In genomic region chr4:70901607-70901983, GRCh38 we compare ENCODE assay signal across 8 cellular contexts. TPM values are rescaled to one million over a fixed set of nuclear protein-coding genes. Genes with fewer than 3 reads are reported as not detected.
A peak's percentile ranks its signal among the peaks of the same experiment; 100 is the strongest.
DNase-seq lines count a peak whose midpoint lies in the region; ATAC-seq and TF ChIP-seq lines count a peak whose summit lies in the region.

No MANE protein-coding gene starts in this region.

- no peaks in the 10 kb centered on the region for H3K27me3 ChIP-seq in smooth muscle cell (ENCODE audit: low read depth)

- 35% methylated on average over 8 of the region's 8 CpGs for WGBS in smooth muscle cell (ENCODE audit: low lambda C conversion rate)

- no peaks in the 10 kb centered on the region for H3K36me3 ChIP-seq in smooth muscle cell (ENCODE audit: low read depth)

- peak overlapping the region; percentile 61 for H3K27ac ChIP-seq in smooth muscle cell (ENCODE audit: low read depth)

- H3K4me2 ChIP-seq in smooth muscle cell: peak overlapping the region; percentile 97

- peak overlapping the region; percentile 81 for H3K4me3 ChIP-seq in smooth muscle cell

- H3K79me2 ChIP-seq in smooth muscle cell (ENCODE audit: low read depth): peaks cover 40% of the 10 kb centered on the region

- H3K4me1 Mint-ChIP-seq in T-helper 2 cell treated with Interferon-gamma antibody and Interleukin-4, amounts not matched to agents 5 μg/mL and 100 μg/mL, for 36 hours (ENCODE audit: low read depth): peaks cover 12% of the 10 kb centered on the region
- peaks cover 6% of the 10 kb centered on the region for H3K4me1 Mint-ChIP-seq in glutamatergic neuron (ENCODE audit: low read depth, unreplicated experiment)

- no peaks in the 10 kb centered on the region for H3K9me3 Mint-ChIP-seq in T-helper 2 cell treated with Interferon-gamma antibody and Interleukin-4, amounts not matched to agents 5 μg/mL and 100 μg/mL, for 36 hours
- peaks cover 2% of the 10 kb centered on the region for H3K9me3 Mint-ChIP-seq in glutamatergic neuron (ENCODE audit: unreplicated experiment)

- DNase-seq in NCI-H1092 treated with DMSO at 0.1 percent for 48 hours (lab: John Stamatoyannopoulos, UW): peak; percentile 33
- DNase-seq in NCI-H1092 (lab: John Stamatoyannopoulos, UW): no peak
- DNase-seq in T-helper 2 cell treated with Interferon-gamma antibody and Interleukin-4, amounts not matched to agents 5 μg/mL and 100 μg/mL, for 36 hours (ENCODE audit: low spot score): no peak
- DNase-seq in glutamatergic neuron: no peak
- no peak for DNase-seq in smooth muscle cell (lab: John Stamatoyannopoulos, UW; ENCODE audit: unreplicated experiment)
- no peak for DNase-seq in mucosa of gallbladder (ENCODE audit: low spot score)
- DNase-seq in ecto neural progenitor cell (ENCODE audit: low spot score): no peak

- H3K4me1 ChIP-seq in smooth muscle cell (ENCODE audit: low read depth): peaks cover 7% of the 10 kb centered on the region

- H3K9ac ChIP-seq in smooth muscle cell (ENCODE audit: low read depth): peak overlapping the region; percentile 89

- peaks cover 28% of the 10 kb centered on the region for H4K20me1 ChIP-seq in smooth muscle cell (ENCODE audit: low read depth)

- peak overlapping the region; percentile 88 for H3K27ac Mint-ChIP-seq in T-helper 2 cell treated with Interferon-gamma antibody and Interleukin-4, amounts not matched to agents 5 μg/mL and 100 μg/mL, for 36 hours
- peak overlapping the region; percentile 95 for H3K27ac Mint-ChIP-seq in glutamatergic neuron (ENCODE audit: unreplicated experiment)

- no peaks in the 10 kb centered on the region for H3F3A ChIP-seq in smooth muscle cell (ENCODE audit: low read depth)

- H3K4me3 Mint-ChIP-seq in T-helper 2 cell treated with Interferon-gamma antibody and Interleukin-4, amounts not matched to agents 5 μg/mL and 100 μg/mL, for 36 hours: peak overlapping the region; percentile 98
- peak overlapping the region; percentile 97 for H3K4me3 Mint-ChIP-seq in glutamatergic neuron (ENCODE audit: unreplicated experiment)

- TF ChIP-seq CTCF in glutamatergic neuron (IDR thresholded peaks at IDR 0.05; ENCODE audit: partially characterized antibody, unreplicated experiment) (no peak), smooth muscle cell (IDR thresholded peaks at IDR 0.05; ENCODE audit: borderline replicate concordance, insufficient read depth, poor library complexity, severe bottlenecking) (no peak)

- no peaks in the 10 kb centered on the region for H3K27me3 Mint-ChIP-seq in T-helper 2 cell treated with Interferon-gamma antibody and Interleukin-4, amounts not matched to agents 5 μg/mL and 100 μg/mL, for 36 hours (ENCODE audit: low read depth)
- H3K27me3 Mint-ChIP-seq in glutamatergic neuron (ENCODE audit: unreplicated experiment): peaks cover 4% of the 10 kb centered on the region

- H3K9me3 ChIP-seq in smooth muscle cell (replicated peaks; ENCODE audit: low read depth): no peaks in the 10 kb centered on the region

- H3K36me3 Mint-ChIP-seq in T-helper 2 cell treated with Interferon-gamma antibody and Interleukin-4, amounts not matched to agents 5 μg/mL and 100 μg/mL, for 36 hours (ENCODE audit: low read depth): peaks cover 13% of the 10 kb centered on the region
- peaks cover 5% of the 10 kb centered on the region for H3K36me3 Mint-ChIP-seq in glutamatergic neuron (ENCODE audit: unreplicated experiment)

- peak overlapping the region; percentile 100 for H2AFZ ChIP-seq in smooth muscle cell (ENCODE audit: low read depth)

- no peak for ATAC-seq in GM18909 (IDR thresholded peaks at IDR 0.05; ENCODE audit: poor library complexity, unreplicated experiment)

RNA-seq across cellular contexts. Expression of gene MOB1B, which starts 0.6 kb away (rescaled TPM):
- 24.6 TPM for total RNA-seq in glutamatergic neuron (ENCODE audit: unreplicated experiment)
- total RNA-seq in smooth muscle cell: 18.3 and 23.7 TPM in 2 replicates
- polyA plus RNA-seq in smooth muscle cell: 3.4 and 4.4 TPM in 2 replicates
- total RNA-seq in mucosa of gallbladder: 18.6 TPM
